ENCODE assay signal across 17 cellular contexts in genomic region chr11:119193626-119194025, GRCh38. TPM values are rescaled to one million over a fixed set of nuclear protein-coding genes. Genes with fewer than 3 reads are reported as not detected.
DNase-seq lines count a peak whose midpoint lies in the region; ATAC-seq and TF ChIP-seq lines count a peak whose summit lies in the region.
"Had no signal": no experiment of that assay in that cellular context is flagged by ENCODE, and none has a peak within 500 bp of the region (broad histone marks: within the 10 kb centered on the region; RNA-seq: fewer than 3 reads in every experiment).

No MANE protein-coding gene starts in this region.

- H3K36me3 ChIP-seq in mesenchymal stem cell (ENCODE audit: control insufficient read depth in 1 of 2, insufficient read depth in 2 of 2, low read depth in 1 of 2, low read length in 2 of 2) (no peaks in the 10 kb centered on the region), upper lobe of right lung (no peaks in the 10 kb centered on the region), psoas muscle (ENCODE audit: insufficient read depth in 1 of 2, low read depth in 1 of 2) (no peaks in the 10 kb centered on the region)

- 93% methylated on average over 10 of the region's 10 CpGs for WGBS in mesenchymal stem cell
- WGBS in psoas muscle, 3 donors: 87 to 90% (median 87%) methylated on average over 10 of the region's 10 CpGs

- no peaks in the 10 kb centered on the region for H3K9me3 Mint-ChIP-seq in activated CD4-positive, alpha-beta T cell treated with anti-CD3 and anti-CD28 coated beads, Interleukin-2, amount 10 ng/mL, durations not matched to agents 24 days and 14 days
- H3K9me3 Mint-ChIP-seq: CD8-positive, alpha-beta memory T cell; IgD-negative memory B cell had no signal

- ATAC-seq in upper lobe of right lung (no peak), psoas muscle (no peak), SK-N-SH treated with all-trans-retinoic acid at 6 μM for 48 hours (no peak)

- H4K8ac ChIP-seq in mesenchymal stem cell (ENCODE audit: low read length): no peak overlapping the region

- H3K18ac ChIP-seq in mesenchymal stem cell (ENCODE audit: low read depth in 1 of 2, low read length in 2 of 2): no peak overlapping the region

- no peak overlapping the region for H3K4me3 Mint-ChIP-seq in activated CD4-positive, alpha-beta T cell treated with anti-CD3 and anti-CD28 coated beads, Interleukin-2, amount 10 ng/mL, durations not matched to agents 24 days and 14 days
- H3K4me3 Mint-ChIP-seq: CD8-positive, alpha-beta memory T cell; IgD-negative memory B cell had no signal

- H3K9me3 ChIP-seq in mesenchymal stem cell (ENCODE audit: control insufficient read depth, low read length) (no peaks in the 10 kb centered on the region), upper lobe of right lung (no peaks in the 10 kb centered on the region), psoas muscle (no peaks in the 10 kb centered on the region)
- H3K9me3 ChIP-seq: Caco-2 had no signal

- H2AK5ac ChIP-seq in mesenchymal stem cell (ENCODE audit: low read length, severe bottlenecking): no peak overlapping the region

- TF ChIP-seq CTCF in upper lobe of right lung (IDR thresholded peaks at IDR 0.05) (no peak), psoas muscle (IDR thresholded peaks at IDR 0.05) (no peak)

- H2AFZ ChIP-seq in mesenchymal stem cell (ENCODE audit: low read depth, low read length): no peak overlapping the region

- H3K27me3 ChIP-seq in mesenchymal stem cell (ENCODE audit: control insufficient read depth in 1 of 2, insufficient read depth in 1 of 2, low read length in 2 of 2): peaks cover 3 to 18% of the 10 kb centered on the region in 2 experiments
- no peaks in the 10 kb centered on the region for H3K27me3 ChIP-seq in upper lobe of right lung
- no peaks in the 10 kb centered on the region for H3K27me3 ChIP-seq in psoas muscle (ENCODE audit: insufficient read depth in 3 of 3, low read length in 2 of 3)

- H3K27ac Mint-ChIP-seq in activated CD4-positive, alpha-beta T cell treated with anti-CD3 and anti-CD28 coated beads, Interleukin-2, amount 10 ng/mL, durations not matched to agents 24 days and 14 days: peak overlapping the region; percentile 45
- H3K27ac Mint-ChIP-seq: CD8-positive, alpha-beta memory T cell; IgD-negative memory B cell had no signal

- H2BK12ac ChIP-seq in mesenchymal stem cell (ENCODE audit: low read length in 2 of 2): no peak overlapping the region

- no peak overlapping the region for H2BK15ac ChIP-seq in mesenchymal stem cell (ENCODE audit: low read depth, poor library complexity, severe bottlenecking)

- peaks cover 6% of the 10 kb centered on the region for H3K4me1 Mint-ChIP-seq in activated CD4-positive, alpha-beta T cell treated with anti-CD3 and anti-CD28 coated beads, Interleukin-2, amount 10 ng/mL, durations not matched to agents 24 days and 14 days

- intact Hi-C loops in activated CD4-positive, alpha-beta T cell treated with anti-CD3 and anti-CD28 coated beads, Interleukin-2, amount 10 ng/mL, durations not matched to agents 24 days and 14 days (cut with micrococcal nuclease): no loop called here
- intact Hi-C loops in upper lobe of right lung (cut with DNase I): no loop called here
- intact Hi-C loops in psoas muscle (cut with DNase I): loop anchor here in 1 of 2 donors (5.0 kb wide), 1 partner anchor 46 kb away; the partner anchor contains the start of gene ABCG4

- H3K4me3 ChIP-seq in mesenchymal stem cell (ENCODE audit: insufficient read depth in 1 of 2, low read depth in 1 of 2, low read length in 2 of 2): no peak overlapping the region
- H3K4me3 ChIP-seq in upper lobe of right lung: no peak overlapping the region
- no peak overlapping the region for H3K4me3 ChIP-seq in psoas muscle

- no peak for DNase-seq in activated CD4-positive, alpha-beta T cell treated with anti-CD3 and anti-CD28 coated beads, Interleukin-2, amount 10 ng/mL, durations not matched to agents 24 days and 14 days
- no peak for DNase-seq in activated CD4-positive, alpha-beta T cell treated with anti-CD3 and anti-CD28 coated beads for 1 hour
- peak; percentile 3 for DNase-seq in HEK293T (ENCODE audit: extremely low spot score)
- no peak for DNase-seq in mesenchymal stem cell
- DNase-seq in upper lobe of right lung: peak; percentile 49
- no peak for DNase-seq in psoas muscle
- no peak for DNase-seq in NCI-H748 (lab: John Stamatoyannopoulos, UW; ENCODE audit: unreplicated experiment)
- DNase-seq: Caco-2; CD8-positive, alpha-beta memory T cell; DMS 273 treated with DMSO at 0.1 percent for 48 hours had no signal

- POLR2A ChIA-PET in HEK293T (lab: Yijun Ruan, JAX): no interaction called here

- H3K4me2 ChIP-seq in mesenchymal stem cell (ENCODE audit: low read length, poor library complexity, severe bottlenecking): no peak overlapping the region

- no peaks in the 10 kb centered on the region for H3K79me1 ChIP-seq in mesenchymal stem cell (replicated peaks; ENCODE audit: low read length, poor library complexity, severe bottlenecking)

- H3K4me1 ChIP-seq in mesenchymal stem cell (ENCODE audit: control insufficient read depth, insufficient read depth, low read depth, low read length) (no peaks in the 10 kb centered on the region), upper lobe of right lung (no peaks in the 10 kb centered on the region), psoas muscle (peaks cover 2% of the 10 kb centered on the region)

- no peak overlapping the region for H2BK120ac ChIP-seq in mesenchymal stem cell (ENCODE audit: low read depth, low read length)

- no peak overlapping the region for H2BK5ac ChIP-seq in mesenchymal stem cell (ENCODE audit: low read depth, low read length, poor library complexity, severe bottlenecking)

- H3K14ac ChIP-seq in mesenchymal stem cell (ENCODE audit: low read length in 2 of 2): no peak overlapping the region

- no peak overlapping the region for H3K23ac ChIP-seq in mesenchymal stem cell (ENCODE audit: low read length in 2 of 2)

- H3K27ac ChIP-seq in mesenchymal stem cell (ENCODE audit: low read length, poor library complexity, severe bottlenecking): no peak overlapping the region
- H3K27ac ChIP-seq in upper lobe of right lung: no peak overlapping the region
- no peak overlapping the region for H3K27ac ChIP-seq in psoas muscle
- H3K27ac ChIP-seq: 22Rv1 had no signal

- peak overlapping the region; percentile 52 for H4K91ac ChIP-seq in mesenchymal stem cell (ENCODE audit: low read length)

- H3K36me3 Mint-ChIP-seq in activated CD4-positive, alpha-beta T cell treated with anti-CD3 and anti-CD28 coated beads, Interleukin-2, amount 10 ng/mL, durations not matched to agents 24 days and 14 days (ENCODE audit: low read depth): no peaks in the 10 kb centered on the region
- H3K36me3 Mint-ChIP-seq: CD8-positive, alpha-beta memory T cell; IgD-negative memory B cell had no signal

- no peak overlapping the region for H3K4ac ChIP-seq in mesenchymal stem cell (ENCODE audit: low read depth in 1 of 2, low read length in 2 of 2)

- H3K27me3 Mint-ChIP-seq in activated CD4-positive, alpha-beta T cell treated with anti-CD3 and anti-CD28 coated beads, Interleukin-2, amount 10 ng/mL, durations not matched to agents 24 days and 14 days: no peaks in the 10 kb centered on the region
- H3K27me3 Mint-ChIP-seq: CD8-positive, alpha-beta memory T cell had no signal

- no peak overlapping the region for H3K9ac ChIP-seq in mesenchymal stem cell (ENCODE audit: low read length)

- CTCF ChIA-PET in HEK293T (lab: Yijun Ruan, JAX): no interaction called here

TF ChIP-seq in HEK293T, 16 proteins besides CTCF, POLR2A, EP300 and RAD21 (continues in another document):
- TF ChIP-seq TARDBP (IDR thresholded peaks at IDR 0.05) (no peak), L3MBTL2 (conservative IDR thresholded peaks at IDR 0.05) (no peak), ARNT (IDR thresholded peaks at IDR 0.05) (no peak), ZNF384 (IDR thresholded peaks at IDR 0.05) (no peak), HDGF (IDR thresholded peaks at IDR 0.05; ENCODE audit: borderline replicate concordance) (no peak), SP1 (IDR thresholded peaks at IDR 0.05) (no peak), ELF4 (IDR thresholded peaks at IDR 0.05) (no peak), LEF1 (IDR thresholded peaks at IDR 0.05; ENCODE audit: borderline replicate concordance) (no peak)

TF ChIP-seq in SK-N-SH treated with all-trans-retinoic acid at 6 μM for 48 hours, 23 proteins besides CTCF, POLR2A, EP300 and RAD21:
- TF ChIP-seq ESRRG (CRISPR knock-in tag; IDR thresholded peaks at IDR 0.05) (no peak), OSR1 (CRISPR knock-in tag; IDR thresholded peaks at IDR 0.05) (no peak)
TF ChIP-seq in SK-N-SH treated with all-trans-retinoic acid at 6 μM for 48 hours: peak in this region for 0.

RNA-seq across cellular contexts. Expression of gene NHERF4, which starts 8.4 kb away (rescaled TPM):
- total RNA-seq in activated CD4-positive, alpha-beta T cell treated with anti-CD3 and anti-CD28 coated beads, Interleukin-2, amount 10 ng/mL, durations not matched to agents 24 days and 14 days: 0.54 and 0.58 TPM in 2 replicates
- not detected for polyA plus RNA-seq in mesenchymal stem cell (2013, experiment 1 of 2)
- polyA plus RNA-seq in mesenchymal stem cell (2013, experiment 2 of 2): not detected
- total RNA-seq in upper lobe of right lung (0.81 TPM), psoas muscle (not detected)
- polyA plus RNA-seq in psoas muscle: under 1 TPM; 0.06 to 0.17 (median 0.07) TPM
- total RNA-seq: A673, Daoy, HT1080 had no signal
- polyA plus RNA-seq: BJ; CD8-positive, alpha-beta memory T cell; IgD-negative memory B cell had no signal

RNA-seq across cellular contexts. Expression of gene CBL, which starts 12.5 kb away (rescaled TPM):
- total RNA-seq in activated CD4-positive, alpha-beta T cell treated with anti-CD3 and anti-CD28 coated beads, Interleukin-2, amount 10 ng/mL, durations not matched to agents 24 days and 14 days: 36.4 and 36.5 TPM in 2 replicates
- polyA plus RNA-seq in mesenchymal stem cell (2013, experiment 1 of 2): 14.9 TPM
- 14.8 TPM for polyA plus RNA-seq in mesenchymal stem cell (2013, experiment 2 of 2)
- total RNA-seq in upper lobe of right lung (30.0 TPM), psoas muscle (1 to 10 TPM; 3.6 to 7.6 (median 7.2) TPM)
- polyA plus RNA-seq in psoas muscle: 1 to 10 TPM in 2 of 3 donors, under 1 TPM in 1; 0.94 to 3.4 (median 2.2) TPM

RNA-seq across cellular contexts. Expression of gene NLRX1, which starts 25.1 kb away (rescaled TPM):
- total RNA-seq in activated CD4-positive, alpha-beta T cell treated with anti-CD3 and anti-CD28 coated beads, Interleukin-2, amount 10 ng/mL, durations not matched to agents 24 days and 14 days: 23.3 and 25.0 TPM in 2 replicates
- 3.9 TPM for polyA plus RNA-seq in mesenchymal stem cell (2013, experiment 1 of 2)
- polyA plus RNA-seq in mesenchymal stem cell (2013, experiment 2 of 2): 3.9 TPM
- total RNA-seq in upper lobe of right lung (17.7 TPM), psoas muscle (10 to 100 TPM; 18.1 to 28.7 (median 27.1) TPM)
- polyA plus RNA-seq in psoas muscle: 10 to 100 TPM in 2 of 3 donors, 1 to 10 TPM in 1; 8.8 to 15.4 (median 10.3) TPM

RNA-seq across cellular contexts. Expression of gene ABCG4, which starts 44.8 kb away (rescaled TPM):
- total RNA-seq in activated CD4-positive, alpha-beta T cell treated with anti-CD3 and anti-CD28 coated beads, Interleukin-2, amount 10 ng/mL, durations not matched to agents 24 days and 14 days: 0.07 TPM in 1 of 2 replicates, not detected in the other
- polyA plus RNA-seq in mesenchymal stem cell (2013, experiment 1 of 2): 0.37 TPM
- 0.23 TPM for polyA plus RNA-seq in mesenchymal stem cell (2013, experiment 2 of 2)
- total RNA-seq in upper lobe of right lung (0.14 TPM), psoas muscle (under 1 TPM in 3 of 4 donors, not detected in 1; 0.12 to 0.38 (median 0.30) TPM)
- polyA plus RNA-seq in psoas muscle: under 1 TPM; 0.03 to 0.22 (median 0.08) TPM
- total RNA-seq: A673, Daoy, HT1080 had no signal
- polyA plus RNA-seq: CD8-positive, alpha-beta memory T cell; IgD-negative memory B cell had no signal

Comparison
In these comparisons a context has a peak if more than half of its experiments do, and no peak if none do; other contexts are left out.
1. DNase-seq: peak in HEK293T (single experiment) and upper lobe of right lung (single experiment); none in activated CD4-positive, alpha-beta T cell treated with anti-CD3 and anti-CD28 coated beads, Interleukin-2, amount 10 ng/mL, durations not matched to agents 24 days and 14 days (single experiment), activated CD4-positive, alpha-beta T cell treated with anti-CD3 and anti-CD28 coated beads for 1 hour (single experiment), mesenchymal stem cell (single experiment), psoas muscle (0 of 2) and NCI-H748 (single experiment).